Comparison of ENCODE assay signal across 10 cellular contexts in the genomic region with DNA sequence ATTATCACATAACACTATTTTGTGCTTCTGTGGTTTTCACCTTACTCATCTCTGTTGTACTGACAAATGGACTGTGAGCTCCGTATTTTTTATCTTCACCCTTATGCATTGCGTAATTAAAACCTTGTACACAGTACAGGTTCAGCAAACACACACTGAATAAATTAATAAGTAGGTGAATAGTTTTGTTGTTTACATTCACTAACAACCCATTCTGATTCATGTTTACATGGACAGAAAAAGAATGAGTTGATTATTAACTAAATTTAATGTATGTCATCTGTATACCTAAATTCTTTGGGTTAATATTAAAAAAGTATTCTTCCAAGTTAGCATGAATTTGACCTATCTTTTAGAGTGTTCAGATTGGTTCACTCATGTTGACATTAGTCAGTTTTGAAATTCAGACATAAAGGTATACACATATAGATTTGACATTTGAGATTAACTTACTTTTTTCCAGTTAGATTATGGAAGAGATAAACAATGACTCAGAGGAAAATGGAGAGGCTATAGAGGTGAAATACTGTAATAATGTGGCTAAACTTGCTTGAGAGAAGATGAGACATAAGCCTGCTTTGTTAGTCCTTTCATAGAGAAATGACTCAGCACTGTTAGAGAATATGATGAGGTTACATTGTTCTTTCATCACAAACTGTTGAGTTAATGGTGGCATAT.
DNase-seq lines count a peak whose midpoint lies in the region; ATAC-seq and TF ChIP-seq lines count a peak whose summit lies in the region.
"Had no signal": no experiment of that assay in that cellular context is flagged by ENCODE, and none has a peak within 500 bp of the region (broad histone marks: within the 10 kb centered on the region; RNA-seq: fewer than 3 reads in every experiment).

No MANE protein-coding gene starts in this region.

- peak overlapping the region; percentile 61 for H3K4me2 ChIP-seq in PC-3 (ENCODE audit: low read length)

- H3K4me3 ChIP-seq in PC-3 (ENCODE audit: low read length) (peak overlapping the region; percentile 2; the same call in 1 of the 2 replicates), left lung (no peak overlapping the region)

- TF ChIP-seq CTCF in PC-3 (conservative IDR thresholded peaks at IDR 0.05; ENCODE audit: low read depth, low read length) (no peak), left lung (IDR thresholded peaks at IDR 0.05) (no peak)

- intact Hi-C loops in PC-3 (cut with micrococcal nuclease) (loop anchor here (1.0 to 5.0 kb wide), 7 partner anchors 34 to 542 kb away; a partner anchor contains a TSS), left lung (cut with DNase I) (no loop called here)

- CTCF ChIA-PET in PC-3 (lab: Charles Lee) = interaction anchor here (1.0 kb wide), 1 partner anchor 541 kb away, joined by 6 read pairs; a partner anchor contains a TSS

- H3K9me2 ChIP-seq in PC-3 (replicated peaks; ENCODE audit: low read length) = no peaks in the 10 kb centered on the region

- POLR2A ChIA-PET in PC-3 (lab: Charles Lee; ENCODE audit: unreplicated experiment) = interaction anchor here (0.6 kb wide), 1 partner anchor 41 kb away, joined by 4 read pairs; no protein-coding TSS in a partner anchor

- peaks cover 4% of the 10 kb centered on the region; the same call in 1 of the 2 replicates for H3K36me3 ChIP-seq in PC-3 (ENCODE audit: low read depth, low read length)
- no peaks in the 10 kb centered on the region for H3K36me3 ChIP-seq in left lung

- no peaks in the 10 kb centered on the region for H4K20me1 ChIP-seq in PC-3 (ENCODE audit: low read length)

- H3K27ac ChIP-seq in PC-3 (ENCODE audit: low read length) (peak overlapping the region; percentile 93), left lung (no peak overlapping the region)

- DNase-seq in PC-3 = peak; percentile 98
- no peak for DNase-seq in left lung
- DNase-seq in globus pallidus (ENCODE audit: low spot score) = no peak
- no peak for DNase-seq in NCI-H1092 (lab: John Stamatoyannopoulos, UW)
- no peak for DNase-seq in iPS-NIHi11 (ENCODE audit: low spot score)
- DNase-seq: activated B cell treated with CpG ODN at 0.5 μM for 24 hours; stimulated activated CD4-positive, alpha-beta T cell treated with anti-CD3 and anti-CD28 coated beads, Interleukin-4, amount 100 ng/mL, for 24 hours had no signal

- no peak overlapping the region for H2AFZ ChIP-seq in PC-3 (ENCODE audit: low read length)

- peaks cover 4% of the 10 kb centered on the region for H3F3A ChIP-seq in PC-3 (ENCODE audit: low read length, unreplicated experiment)

- H3K9ac ChIP-seq in PC-3 (ENCODE audit: low read length) = peak overlapping the region; percentile 56

- no peaks in the 10 kb centered on the region for H3K27me3 ChIP-seq in PC-3 (ENCODE audit: low read length)
- H3K27me3 ChIP-seq in left lung = no peaks in the 10 kb centered on the region

- H3K4me1 ChIP-seq in PC-3 (ENCODE audit: insufficient read depth, low read length) = peaks cover 42% of the 10 kb centered on the region
- H3K4me1 ChIP-seq in left lung = no peaks in the 10 kb centered on the region

- ATAC-seq in GM18498 (IDR thresholded peaks at IDR 0.05; ENCODE audit: unreplicated experiment) (peak; percentile 57), HG02759 (IDR thresholded peaks at IDR 0.05; ENCODE audit: unreplicated experiment) (peak; percentile 77), PC-3 (peak; percentile 95), left lung (peak; percentile 20), HG02763 (IDR thresholded peaks at IDR 0.05; ENCODE audit: unreplicated experiment) (no peak)

- BruUV-seq in PC-3 (replicated peaks; lab: Mats Ljungman, UMichigan) = no TSS peak

- H3K79me2 ChIP-seq in PC-3 (ENCODE audit: low read length) = no peaks in the 10 kb centered on the region

- H3K9me3 ChIP-seq in PC-3 (ENCODE audit: low read length) (no peaks in the 10 kb centered on the region), left lung (peaks cover 0 to 3% of the 10 kb centered on the region in 2 donors)
